ENCODE assay signal across 1 cellular context in the genomic region with DNA sequence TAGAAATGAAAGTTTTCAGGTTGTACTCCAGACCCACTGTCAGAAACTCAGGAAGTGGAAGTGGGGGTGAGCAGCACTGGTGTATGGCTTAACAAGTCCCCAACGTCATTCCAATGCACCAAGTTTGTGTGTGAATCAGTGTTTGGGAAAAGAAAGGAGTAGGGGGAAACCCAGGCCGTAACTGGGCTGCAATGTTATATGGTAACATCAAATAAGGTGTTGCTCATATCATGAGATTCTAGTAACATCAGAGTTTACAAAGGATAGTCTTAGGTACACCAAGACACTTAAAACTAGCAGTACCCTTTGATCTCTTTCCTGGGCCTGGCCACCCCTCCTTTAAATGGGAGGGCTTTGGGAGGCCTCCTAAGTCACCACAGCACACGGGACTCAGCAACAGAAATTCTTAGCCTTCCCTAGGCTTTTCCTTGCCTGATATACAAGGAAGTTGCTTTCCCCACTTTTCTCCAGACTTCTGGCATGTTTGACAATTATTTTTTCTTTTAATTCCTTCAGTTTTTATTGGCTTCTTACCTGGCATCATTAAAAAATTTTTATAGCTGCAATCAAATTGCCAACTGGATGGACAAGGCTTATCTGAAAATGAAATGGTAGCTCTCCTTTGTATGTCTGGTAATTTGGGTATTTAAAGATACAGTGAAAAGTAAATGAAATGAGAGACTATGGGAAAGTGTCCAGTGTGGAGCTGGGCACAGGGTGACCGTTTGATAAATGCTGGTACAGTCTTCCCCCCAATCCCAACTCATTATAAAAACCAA.
TF ChIP-seq lines count a peak whose summit lies in the region.

No MANE protein-coding gene starts in this region.

TF ChIP-seq in GM12878, 131 proteins besides CTCF, POLR2A, EP300 and RAD21 (continued from another document):
- TF ChIP-seq ZBTB33 (IDR thresholded peaks at IDR 0.05) (no peak), CBX5 (IDR thresholded peaks at IDR 0.05; ENCODE audit: low read depth) (no peak), POLR2AphosphoS2 (IDR thresholded peaks at IDR 0.05; ENCODE audit: low read depth, low read length) (no peak), CHD4 (IDR thresholded peaks at IDR 0.05) (no peak), JUND (IDR thresholded peaks at IDR 0.05; ENCODE audit: low read depth, low read length) (no peak), RAD51 (IDR thresholded peaks at IDR 0.05) (no peak), KAT2A (conservative IDR thresholded peaks at IDR 0.05; ENCODE audit: control insufficient read depth, low read depth, low read length) (no peak)
- TF ChIP-seq, protein P1, sequence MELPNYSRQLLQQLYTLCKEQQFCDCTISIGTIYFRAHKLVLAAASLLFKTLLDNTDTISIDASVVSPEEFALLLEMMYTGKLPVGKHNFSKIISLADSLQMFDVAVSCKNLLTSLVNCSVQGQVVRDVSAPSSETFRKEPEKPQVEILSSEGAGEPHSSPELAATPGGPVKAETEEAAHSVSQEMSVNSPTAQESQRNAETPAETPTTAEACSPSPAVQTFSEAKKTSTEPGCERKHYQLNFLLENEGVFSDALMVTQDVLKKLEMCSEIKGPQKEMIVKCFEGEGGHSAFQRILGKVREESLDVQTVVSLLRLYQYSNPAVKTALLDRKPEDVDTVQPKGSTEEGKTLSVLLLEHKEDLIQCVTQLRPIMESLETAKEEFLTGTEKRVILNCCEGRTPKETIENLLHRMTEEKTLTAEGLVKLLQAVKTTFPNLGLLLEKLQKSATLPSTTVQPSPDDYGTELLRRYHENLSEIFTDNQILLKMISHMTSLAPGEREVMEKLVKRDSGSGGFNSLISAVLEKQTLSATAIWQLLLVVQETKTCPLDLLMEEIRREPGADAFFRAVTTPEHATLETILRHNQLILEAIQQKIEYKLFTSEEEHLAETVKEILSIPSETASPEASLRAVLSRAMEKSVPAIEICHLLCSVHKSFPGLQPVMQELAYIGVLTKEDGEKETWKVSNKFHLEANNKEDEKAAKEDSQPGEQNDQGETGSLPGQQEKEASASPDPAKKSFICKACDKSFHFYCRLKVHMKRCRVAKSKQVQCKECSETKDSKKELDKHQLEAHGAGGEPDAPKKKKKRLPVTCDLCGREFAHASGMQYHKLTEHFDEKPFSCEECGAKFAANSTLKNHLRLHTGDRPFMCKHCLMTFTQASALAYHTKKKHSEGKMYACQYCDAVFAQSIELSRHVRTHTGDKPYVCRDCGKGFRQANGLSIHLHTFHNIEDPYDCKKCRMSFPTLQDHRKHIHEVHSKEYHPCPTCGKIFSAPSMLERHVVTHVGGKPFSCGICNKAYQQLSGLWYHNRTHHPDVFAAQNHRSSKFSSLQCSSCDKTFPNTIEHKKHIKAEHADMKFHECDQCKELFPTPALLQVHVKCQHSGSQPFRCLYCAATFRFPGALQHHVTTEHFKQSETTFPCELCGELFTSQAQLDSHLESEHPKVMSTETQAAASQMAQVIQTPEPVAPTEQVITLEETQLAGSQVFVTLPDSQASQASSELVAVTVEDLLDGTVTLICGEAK (IDR thresholded peaks at IDR 0.05; ENCODE audit: borderline replicate concordance): no peak
- TF ChIP-seq, protein P2, sequence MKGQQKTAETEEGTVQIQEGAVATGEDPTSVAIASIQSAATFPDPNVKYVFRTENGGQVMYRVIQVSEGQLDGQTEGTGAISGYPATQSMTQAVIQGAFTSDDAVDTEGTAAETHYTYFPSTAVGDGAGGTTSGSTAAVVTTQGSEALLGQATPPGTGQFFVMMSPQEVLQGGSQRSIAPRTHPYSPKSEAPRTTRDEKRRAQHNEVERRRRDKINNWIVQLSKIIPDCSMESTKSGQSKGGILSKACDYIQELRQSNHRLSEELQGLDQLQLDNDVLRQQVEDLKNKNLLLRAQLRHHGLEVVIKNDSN (IDR thresholded peaks at IDR 0.05; ENCODE audit: borderline replicate concordance, extremely low read length, insufficient read depth, low read depth, low read length): no peak
